ENCODE assay signal across 18 cellular contexts in genomic region chr19:50551034-50551712, GRCh38. TPM values are rescaled to one million over a fixed set of nuclear protein-coding genes. Genes with fewer than 3 reads are reported as not detected.
DNase-seq lines count a peak whose midpoint lies in the region; ATAC-seq, FAIRE-seq and TF ChIP-seq lines count a peak whose summit lies in the region.
"Had no signal": no experiment of that assay in that cellular context is flagged by ENCODE, and none has a peak within 500 bp of the region (broad histone marks: within the 10 kb centered on the region; RNA-seq: fewer than 3 reads in every experiment).

No MANE protein-coding gene starts in this region.

- WGBS in A549 (ENCODE audit: missing lambda C conversion rate), result 82% methylated on average over 8 of the region's 31 CpGs
- 5% methylated on average over 9 of the region's 31 CpGs for WGBS in hepatocyte (ENCODE audit: low lambda C conversion rate, missing lambda C conversion rate)
- WGBS in neuronal stem cell (ENCODE audit: extremely low coverage in 2 of 2, insufficient read length in 2 of 2, insufficient replicate concordance in 1 of 2), 2 donors, result no CpG with 5 or more reads among the region's 31 CpGs

- DNase-seq in A549 (ENCODE audit: low read depth in 1 of 2, low spot score in 1 of 2), result no peak
- no peak for DNase-seq in hepatocyte (ENCODE audit: low spot score)
- no peak for DNase-seq in neuronal stem cell (ENCODE audit: low spot score)
- no peak for DNase-seq in GDM1 (lab: John Stamatoyannopoulos, UW)
- DNase-seq in NCI-H526 treated with DMSO at 0.1 percent for 48 hours (lab: John Stamatoyannopoulos, UW), result no peak
- DNase-seq: COR-L47, NCI-H187 treated with DMSO at 0.1 percent for 48 hours, NCI-H524 treated with DMSO at 0.1 percent for 48 hours, PC-3, thyroid gland had no signal

- TF ChIP-seq POLR2A in A549 (IDR thresholded peaks at IDR 0.05; ENCODE audit: low read length), result no peak

- no peaks in the 10 kb centered on the region for H3K9me2 ChIP-seq in hepatocyte (replicated peaks; ENCODE audit: insufficient read depth)

- peak overlapping the region; percentile 89 for H4K91ac ChIP-seq in neuronal stem cell (ENCODE audit: low read depth, low read length, poor library complexity)

- no peaks in the 10 kb centered on the region for H4K20me1 ChIP-seq in hepatocyte (ENCODE audit: insufficient read depth, poor library complexity, severe bottlenecking)

- H3K4ac ChIP-seq in neuronal stem cell (ENCODE audit: low read length), result peak overlapping the region; percentile 71

- CTCF ChIA-PET in A549 (lab: Yijun Ruan, JAX), result interaction anchor here (4.8 to 11.8 kb wide), 2 partner anchors 10 to 13 kb away, joined by 63 to 355 read pairs; no protein-coding TSS in a partner anchor

- H3K4me2 ChIP-seq in A549 (peak overlapping the region; percentile 47; the same call in 2 of the 3 replicates), hepatocyte (peak overlapping the region; percentile 58), neuronal stem cell (ENCODE audit: insufficient read depth, low read length, poor library complexity, severe bottlenecking) (peak overlapping the region; percentile 75)

- peak overlapping the region; percentile 93 for H2BK5ac ChIP-seq in neuronal stem cell (ENCODE audit: low read length)

- peaks cover 50% of the 10 kb centered on the region for H3K79me1 ChIP-seq in neuronal stem cell (ENCODE audit: low read depth, low read length)

- H3K36me3 ChIP-seq in hepatocyte (replicated peaks; ENCODE audit: insufficient read depth, low read depth) (no peaks in the 10 kb centered on the region), neuronal stem cell (replicated peaks in 1 of 2; ENCODE audit: control insufficient read depth in 2 of 2, insufficient read depth in 2 of 2, low read length in 2 of 2) (peaks cover 25 to 36% of the 10 kb centered on the region in 2 donors)
- H3K36me3 ChIP-seq: thyroid gland had no signal

- peak overlapping the region; percentile 94 for H3K18ac ChIP-seq in neuronal stem cell (ENCODE audit: low read length)

- H2BK120ac ChIP-seq in neuronal stem cell (ENCODE audit: low read depth, low read length), result peak overlapping the region; percentile 77

- no peak for TF ChIP-seq EP300 in A549 (IDR thresholded peaks at IDR 0.05)

- H2BK12ac ChIP-seq in neuronal stem cell (ENCODE audit: low read length), result no peak overlapping the region

- H3K27ac ChIP-seq in A549 (no peak overlapping the region), angular gyrus (ENCODE audit: low read depth, low read length) (peak overlapping the region; percentile 97), hepatocyte (no peak overlapping the region), neuronal stem cell (replicated peaks; ENCODE audit: low read length) (peak overlapping the region; percentile 83)
- H3K27ac ChIP-seq: parathyroid adenoma, thyroid gland had no signal

- no peaks in the 10 kb centered on the region for H3K9me3 ChIP-seq in A549
- no peaks in the 10 kb centered on the region for H3K9me3 ChIP-seq in hepatocyte (ENCODE audit: low read depth)
- H3K9me3 ChIP-seq in neuronal stem cell (replicated peaks in 1 of 2; ENCODE audit: control insufficient read depth in 2 of 2, insufficient read depth in 1 of 2, low read depth in 1 of 2, low read length in 2 of 2), result no peaks in the 10 kb centered on the region
- H3K9me3 ChIP-seq: thyroid gland had no signal

- H2AFZ ChIP-seq in hepatocyte, result no peak overlapping the region
- peak overlapping the region; percentile 62 for H2AFZ ChIP-seq in neuronal stem cell (ENCODE audit: low read length)
- H2AFZ ChIP-seq: parathyroid adenoma had no signal

- no peak for TF ChIP-seq RAD21 in A549 (conservative IDR thresholded peaks at IDR 0.05 in 1 of 2, IDR thresholded peaks at IDR 0.05 in 1 of 2)

- H4K8ac ChIP-seq in neuronal stem cell (ENCODE audit: low read depth, low read length), result peak overlapping the region; percentile 10

- TF ChIP-seq CTCF in A549 (IDR thresholded peaks at IDR 0.05) (no peak), hepatocyte (IDR thresholded peaks at IDR 0.05; ENCODE audit: poor library complexity) (no peak)

- ATAC-seq in A549 (no peak), GM18873 (IDR thresholded peaks at IDR 0.05; ENCODE audit: low FRiP score, unreplicated experiment) (no peak), GM21576 (IDR thresholded peaks at IDR 0.05; ENCODE audit: unreplicated experiment) (no peak)
- ATAC-seq: PC-3 had no signal

- peak overlapping the region; percentile 2 for H2BK15ac ChIP-seq in neuronal stem cell (ENCODE audit: low read length)

- H3K14ac ChIP-seq in neuronal stem cell (ENCODE audit: low read length), result peak overlapping the region; percentile 67

- no peak overlapping the region for H3K23ac ChIP-seq in neuronal stem cell (ENCODE audit: low read depth, low read length, poor library complexity)

- H3K9ac ChIP-seq in neuronal stem cell (ENCODE audit: low read depth, low read length, poor library complexity), result peak overlapping the region; percentile 40
- H3K9ac ChIP-seq: parathyroid adenoma had no signal

- H3K27me3 ChIP-seq in hepatocyte (peaks cover 29% of the 10 kb centered on the region), neuronal stem cell (ENCODE audit: control insufficient read depth in 3 of 3, insufficient read depth in 3 of 3, low read depth in 1 of 3, low read length in 3 of 3) (no peaks in the 10 kb centered on the region)
- H3K27me3 ChIP-seq: thyroid gland had no signal

- H3K4me1 ChIP-seq in A549 (peaks cover 7% of the 10 kb centered on the region; the same call in 2 of the 3 replicates), hepatocyte (ENCODE audit: insufficient read depth) (peaks cover under 1% of the 10 kb centered on the region), neuronal stem cell (ENCODE audit: control insufficient read depth in 2 of 2, insufficient read depth in 1 of 2, low read depth in 1 of 2, low read length in 2 of 2) (peaks cover 12 to 31% of the 10 kb centered on the region in 2 donors)

- H2AK5ac ChIP-seq in neuronal stem cell (ENCODE audit: low read depth, low read length), result peak overlapping the region; percentile 98

- POLR2A ChIA-PET in A549 (lab: Yijun Ruan, JAX), result interaction anchor here (0.6 kb wide), 1 partner anchor 253 kb away, joined by 5 read pairs; no protein-coding TSS in a partner anchor

- no peak for FAIRE-seq in A549 (lab: Jason Lieb, UNC)

- no peaks in the 10 kb centered on the region for H3K79me2 ChIP-seq in hepatocyte
- H3K79me2 ChIP-seq: parathyroid adenoma had no signal

- H3K4me3 ChIP-seq in A549 (no peak overlapping the region), hepatocyte (no peak overlapping the region), neuronal stem cell (ENCODE audit: low read length in 2 of 2) (peak overlapping the region; percentile 42 to 69)
- H3K4me3 ChIP-seq: thyroid gland had no signal

TF ChIP-seq in A549, 52 proteins besides CTCF, POLR2A, EP300 and RAD21 (continues in another document):
- TF ChIP-seq CBX2 (IDR thresholded peaks at IDR 0.05; ENCODE audit: borderline replicate concordance, low read depth) (no peak), POLR2AphosphoS2 (conservative IDR thresholded peaks at IDR 0.05; ENCODE audit: low read length) (no peak), ELK1 (IDR thresholded peaks at IDR 0.05; ENCODE audit: low read depth, low read length) (no peak), BCL3 (IDR thresholded peaks at IDR 0.05) (no peak), NPAS2 (CRISPR knock-in tag; IDR thresholded peaks at IDR 0.05; ENCODE audit: borderline replicate concordance) (no peak)

RNA-seq across cellular contexts. Expression of gene LRRC4B, which starts 17.1 kb away (rescaled TPM):
- 0.49 and 0.54 TPM in 2 replicates for polyA plus RNA-seq in A549 (2011; rRNA removed)
- polyA plus RNA-seq in A549 (2012; cell fraction: cytosol; rRNA removed), result 0.38 and 0.82 TPM in 2 replicates
- 0.62 and 1.2 TPM in 2 replicates for polyA plus RNA-seq in A549 (2012; cell fraction: nucleus; rRNA removed)
- 0.67 to 1.2 TPM (median 0.97 TPM) in 3 replicates for polyA plus RNA-seq in A549 (2017; fragmentation: RNase III; extraction: RNeasy Plus Mini Kit Qiagen cat#74134 plus additional on column Dnase treatment)
- 0.44 and 0.45 TPM in 2 replicates for polyA minus RNA-seq in A549 (2011; rRNA and poly(A)+ RNA removed)
- 6.0 and 7.7 TPM in 2 replicates for total RNA-seq in hepatocyte
- polyA plus RNA-seq in hepatocyte, result 1.8 and 2.1 TPM in 2 replicates
- 78.7 TPM for polyA plus RNA-seq in neuronal stem cell (2013, experiment 1 of 2)
- 78.4 TPM for polyA plus RNA-seq in neuronal stem cell (2013, experiment 2 of 2)
- total RNA-seq: HT-29, M059J had no signal
- polyA plus RNA-seq: AG04450 had no signal

RNA-seq across cellular contexts. Expression of gene ASPDH, which starts 37.5 kb away (rescaled TPM):
- polyA plus RNA-seq in A549 (2011; rRNA removed), result not detected in 2 replicates
- not detected in 2 replicates for polyA plus RNA-seq in A549 (2012; cell fraction: cytosol; rRNA removed)
- polyA plus RNA-seq in A549 (2012; cell fraction: nucleus; rRNA removed), result not detected in 2 replicates
- polyA plus RNA-seq in A549 (2017; fragmentation: RNase III; extraction: RNeasy Plus Mini Kit Qiagen cat#74134 plus additional on column Dnase treatment), result not detected in 3 replicates
- not detected in 2 replicates for polyA minus RNA-seq in A549 (2011; rRNA and poly(A)+ RNA removed)
- 9.0 and 9.2 TPM in 2 replicates for total RNA-seq in hepatocyte
- polyA plus RNA-seq in hepatocyte, result 5.2 and 7.4 TPM in 2 replicates
- polyA plus RNA-seq in neuronal stem cell (2013, experiment 1 of 2), result not detected
- polyA plus RNA-seq in neuronal stem cell (2013, experiment 2 of 2), result not detected
- total RNA-seq: G401, HT-29, M059J, PC-3, thyroid gland had no signal
- polyA plus RNA-seq: AG04450 had no signal

RNA-seq across cellular contexts. Expression of gene JOSD2, which starts 40.2 kb away (rescaled TPM):
- polyA plus RNA-seq in A549 (2011; rRNA removed), result 19.3 and 24.2 TPM in 2 replicates
- polyA plus RNA-seq in A549 (2012; cell fraction: cytosol; rRNA removed), result 113 and 164 TPM in 2 replicates
- polyA plus RNA-seq in A549 (2012; cell fraction: nucleus; rRNA removed), result 81.5 and 129 TPM in 2 replicates
- polyA plus RNA-seq in A549 (2017; fragmentation: RNase III; extraction: RNeasy Plus Mini Kit Qiagen cat#74134 plus additional on column Dnase treatment), result 55.5 to 62.4 TPM (median 61.7 TPM) in 3 replicates
- 4.8 and 5.6 TPM in 2 replicates for polyA minus RNA-seq in A549 (2011; rRNA and poly(A)+ RNA removed)
- total RNA-seq in hepatocyte, result 19.0 and 28.1 TPM in 2 replicates
- polyA plus RNA-seq in hepatocyte, result 81.8 and 82.9 TPM in 2 replicates
- 2.7 TPM for polyA plus RNA-seq in neuronal stem cell (2013, experiment 1 of 2)
- 2.8 TPM for polyA plus RNA-seq in neuronal stem cell (2013, experiment 2 of 2)

Comparison
In these comparisons a context has a peak if more than half of its experiments do, and no peak if none do; other contexts are left out.
1. H3K27ac ChIP-seq: peak in angular gyrus (single experiment) and neuronal stem cell (single experiment); none in A549 (0 of 2) and hepatocyte (single experiment).
2. H3K4me3 ChIP-seq: peak in neuronal stem cell (2 of 2); none in A549 (single experiment) and hepatocyte (single experiment).
3. Peak in every context shown above with its lines, with median percentiles within 50 percentile points of each other: H3K4me2 ChIP-seq.